8 cellular contexts compared by ENCODE assay signal in the genomic region with DNA sequence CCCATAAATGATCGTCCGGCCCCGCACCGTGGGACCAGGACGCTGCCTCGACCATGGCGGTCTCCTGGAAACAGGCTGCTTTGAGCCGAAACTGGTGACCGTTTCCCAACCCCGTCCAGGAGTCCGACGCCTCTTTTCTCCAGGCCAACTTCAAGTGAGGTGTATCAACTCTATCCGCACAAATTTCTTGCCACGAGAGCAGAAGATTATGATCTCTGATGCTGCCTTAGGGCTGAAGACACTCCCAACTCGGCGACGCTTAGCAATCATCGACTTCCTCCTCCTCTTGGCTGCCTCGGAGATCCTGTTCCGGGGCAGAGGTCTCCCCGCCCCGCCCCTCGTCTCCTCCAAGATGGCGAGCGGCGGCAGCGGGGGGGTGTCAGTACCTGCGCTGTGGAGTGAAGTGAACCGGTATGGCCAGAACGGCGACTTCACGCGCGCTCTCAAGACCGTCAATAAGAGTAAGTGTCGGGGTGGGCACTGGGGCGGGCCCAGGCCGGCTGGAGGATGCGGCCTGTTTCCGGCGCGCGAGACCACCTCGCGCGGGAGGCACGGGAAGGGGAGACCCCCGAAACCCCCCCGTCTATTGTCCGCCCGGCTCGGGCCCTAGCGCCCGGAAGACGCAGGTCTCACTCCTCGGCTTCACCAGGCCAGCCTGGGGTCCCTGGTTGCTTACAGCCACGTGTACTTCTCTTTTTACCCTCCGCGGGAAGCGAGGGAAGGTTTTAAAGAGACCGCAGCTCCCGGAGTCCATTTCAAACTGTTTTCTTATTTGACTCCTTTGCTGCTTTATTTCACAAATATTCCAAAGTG.
DNase-seq lines count a peak whose midpoint lies in the region; TF ChIP-seq lines count a peak whose summit lies in the region.

Gene SRP72 (plus strand): TSS at position 334 of the 813 bp plus-strand sequence. CDS start 19 bp downstream, at position 353.

- peak; percentile 91 for TF ChIP-seq POLR2A in Raji (IDR thresholded peaks at IDR 0.05; ENCODE audit: insufficient read depth, low read depth, low read length)

- H3K4me1 Mint-ChIP-seq in nephron: peaks cover 51% of the 10 kb centered on the region
- H3K4me1 Mint-ChIP-seq in stimulated activated naive CD8-positive, alpha-beta T cell treated with anti-CD3 and anti-CD28 coated beads, Interleukin-15, Interleukin-2, amounts not matched to agents 100 ng/mL and 50 ng/mL, for 24 hours (ENCODE audit: low read depth): peaks cover 60% of the 10 kb centered on the region

- peak within 1 kb of the TSS; percentile 97 to 99 (median 98) for H3K4me3 Mint-ChIP-seq in nephron
- peak within 1 kb of the TSS; percentile 97 for H3K4me3 Mint-ChIP-seq in stimulated activated naive CD8-positive, alpha-beta T cell treated with anti-CD3 and anti-CD28 coated beads, Interleukin-15, Interleukin-2, amounts not matched to agents 100 ng/mL and 50 ng/mL, for 24 hours

- no peaks in the 10 kb centered on the region for H3K9me3 Mint-ChIP-seq in nephron
- no peaks in the 10 kb centered on the region for H3K9me3 Mint-ChIP-seq in stimulated activated naive CD8-positive, alpha-beta T cell treated with anti-CD3 and anti-CD28 coated beads, Interleukin-15, Interleukin-2, amounts not matched to agents 100 ng/mL and 50 ng/mL, for 24 hours

- no peaks in the 10 kb centered on the region for H3K27me3 Mint-ChIP-seq in nephron (ENCODE audit: low read depth)
- no peaks in the 10 kb centered on the region for H3K27me3 Mint-ChIP-seq in stimulated activated naive CD8-positive, alpha-beta T cell treated with anti-CD3 and anti-CD28 coated beads, Interleukin-15, Interleukin-2, amounts not matched to agents 100 ng/mL and 50 ng/mL, for 24 hours

- H3K36me3 Mint-ChIP-seq in nephron (ENCODE audit: low read depth): peaks cover 23% of the 10 kb centered on the region
- H3K36me3 Mint-ChIP-seq in stimulated activated naive CD8-positive, alpha-beta T cell treated with anti-CD3 and anti-CD28 coated beads, Interleukin-15, Interleukin-2, amounts not matched to agents 100 ng/mL and 50 ng/mL, for 24 hours (ENCODE audit: low read depth): peaks cover 47% of the 10 kb centered on the region

- peak within 1 kb of the TSS; percentile 97 to 100 (median 100) for H3K27ac Mint-ChIP-seq in nephron
- peak within 1 kb of the TSS; percentile 95 for H3K27ac Mint-ChIP-seq in stimulated activated naive CD8-positive, alpha-beta T cell treated with anti-CD3 and anti-CD28 coated beads, Interleukin-15, Interleukin-2, amounts not matched to agents 100 ng/mL and 50 ng/mL, for 24 hours

- TF ChIP-seq CTCF in LNCaP clone FGC (IDR thresholded peaks at IDR 0.05; ENCODE audit: control insufficient read depth, extremely low read depth, insufficient read depth): no peak
- TF ChIP-seq CTCF in fibroblast of pulmonary artery (IDR thresholded peaks at IDR 0.05; ENCODE audit: low read length, missing control alignments): no peak
- no peak for TF ChIP-seq CTCF in nephron (IDR thresholded peaks at IDR 0.05; ENCODE audit: unreplicated experiment in 3 of 3)

- H3K4me3 ChIP-seq in LNCaP clone FGC (ENCODE audit: low read depth, low read length) (peak within 1 kb of the TSS; percentile 87), fibroblast of pulmonary artery (replicated peaks; ENCODE audit: low read depth, low read length) (peak within 1 kb of the TSS; percentile 99)

- DNase-seq in EH (ENCODE audit: low read depth) (peak; percentile 95), GOT3 (lab: John Stamatoyannopoulos, UW) (peak; percentile 14), LNCaP clone FGC (ENCODE audit: low read depth) (peak; percentile 88), fibroblast of pulmonary artery (ENCODE audit: low read depth) (peak; percentile 87)
- DNase-seq in activated effector memory CD4-positive, alpha-beta T cell treated with Interleukin-2 at 50 U/mL for 16 hours: peak; percentile 86

Comparison
In these comparisons a context has a peak if more than half of its experiments do, and no peak if none do; other contexts are left out.
1. Peak in every context shown above with its lines: DNase-seq and H3K4me3 ChIP-seq.
2. DNase-seq: peak in every context shown above with its lines; median percentile 95 in EH; 88 in LNCaP clone FGC; 87 in fibroblast of pulmonary artery; 86 in activated effector memory CD4-positive, alpha-beta T cell treated with Interleukin-2 at 50 U/mL for 16 hours; 14 in GOT3.